Comparison of ENCODE assay signal across 9 cellular contexts in the genomic region with DNA sequence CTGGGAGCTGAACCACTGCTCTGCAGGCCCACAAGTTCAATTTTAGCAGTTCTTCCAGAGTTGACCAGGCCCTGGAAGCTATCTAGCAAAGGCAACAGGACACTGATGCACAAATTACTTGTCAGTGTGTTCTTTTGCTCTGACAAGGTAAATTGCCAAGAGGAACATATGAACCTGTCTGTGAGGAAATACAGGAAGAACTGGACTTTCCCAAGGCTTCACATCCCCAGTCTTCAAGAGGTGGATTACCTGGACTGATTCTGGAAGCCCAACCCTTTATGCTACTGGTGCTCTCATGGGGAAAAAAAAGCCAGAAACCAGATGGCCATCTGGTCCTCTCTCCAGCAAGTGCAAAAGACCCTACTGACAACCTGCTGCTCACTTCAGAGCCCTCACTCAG. TPM values are rescaled to one million over a fixed set of nuclear protein-coding genes. Genes with fewer than 3 reads are reported as not detected.
"Had no signal": no experiment of that assay in that cellular context is flagged by ENCODE, and none has a peak within 500 bp of the region (broad histone marks: within the 10 kb centered on the region; RNA-seq: fewer than 3 reads in every experiment).

No MANE protein-coding gene starts in this region.

- H3K4me3 ChIP-seq: GM23248, HAP-1, K562 had no signal

- DNase-seq: GM23248, GOT3, H7, IMR-90 had no signal

- ATAC-seq: HCT116, K562 had no signal

RNA-seq across cellular contexts. Expression of a gene that starts 38.4 kb away (rescaled TPM):
- total RNA-seq: H4, HT-29, IMR-90 had no signal
- polyA plus RNA-seq: GM23248 had no signal

RNA-seq across cellular contexts. Expression of a gene that starts 46.3 kb away (rescaled TPM):
- total RNA-seq: GM23248, H4, H7, HT-29, IMR-90 had no signal
- polyA plus RNA-seq: GM23248, IMR-90 had no signal
